1 cellular context compared by ENCODE assay signal in genomic region chr17:70945386-70945785, GRCh38.
TF ChIP-seq lines count a peak whose summit lies in the region.

No MANE protein-coding gene starts in this region.

TF ChIP-seq in IMR-90, 13 proteins besides CTCF, POLR2A, EP300 and RAD21:
- TF ChIP-seq MXI1 (IDR thresholded peaks at IDR 0.05; ENCODE audit: borderline replicate concordance, low read depth, low read length) = no peak
- TF ChIP-seq BHLHE40 (IDR thresholded peaks at IDR 0.05; ENCODE audit: low read depth, low read length) = no peak
- no peak for TF ChIP-seq NFE2L2 (IDR thresholded peaks at IDR 0.05; ENCODE audit: low read depth, low read length)
- no peak for TF ChIP-seq RCOR1 (IDR thresholded peaks at IDR 0.05; ENCODE audit: insufficient replicate concordance, low read length)
- TF ChIP-seq CHD1 (IDR thresholded peaks at IDR 0.05; ENCODE audit: low read depth, low read length) = no peak
- no peak for TF ChIP-seq MAFK (IDR thresholded peaks at IDR 0.05; ENCODE audit: low read depth, low read length)
